10 cellular contexts compared by ENCODE assay signal in the genomic region with DNA sequence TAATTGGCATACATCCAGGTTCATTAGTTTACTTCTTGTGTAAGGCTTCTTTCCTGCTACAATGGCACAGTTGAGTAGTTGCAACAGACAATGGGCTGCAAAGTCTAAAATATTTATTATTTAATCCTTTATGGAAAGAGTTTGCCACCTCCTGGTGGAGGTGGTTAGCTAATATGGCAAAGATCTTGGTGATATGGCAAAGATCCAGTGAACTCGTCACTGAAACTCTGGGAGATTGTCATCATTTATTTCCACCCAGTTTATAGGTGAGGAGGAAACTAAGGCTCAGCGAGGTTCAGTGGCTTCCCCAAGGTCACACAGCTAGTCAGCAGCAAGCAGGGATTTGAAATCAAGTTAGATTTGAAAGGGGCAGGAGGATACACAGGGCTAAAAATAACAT. TPM values are rescaled to one million over a fixed set of nuclear protein-coding genes. Genes with fewer than 3 reads are reported as not detected.
A peak's percentile ranks its signal among the peaks of the same experiment; 100 is the strongest.
DNase-seq lines count a peak whose midpoint lies in the region; ATAC-seq and TF ChIP-seq lines count a peak whose summit lies in the region.
"Had no signal": no experiment of that assay in that cellular context is flagged by ENCODE, and none has a peak within 500 bp of the region (broad histone marks: within the 10 kb centered on the region; RNA-seq: fewer than 3 reads in every experiment).

No MANE protein-coding gene starts in this region.

- H3K27ac Mint-ChIP-seq in activated naive CD8-positive, alpha-beta T cell: peak overlapping the region; percentile 2
- H3K27ac Mint-ChIP-seq in activated naive CD8-positive, alpha-beta T cell treated with anti-CD3 and anti-CD28 coated beads for 36 hours: no peak overlapping the region
- H3K27ac Mint-ChIP-seq in T-cell: no peak overlapping the region

- no peaks in the 10 kb centered on the region for H3K36me3 Mint-ChIP-seq in activated naive CD8-positive, alpha-beta T cell
- no peaks in the 10 kb centered on the region for H3K36me3 Mint-ChIP-seq in activated naive CD8-positive, alpha-beta T cell treated with anti-CD3 and anti-CD28 coated beads for 36 hours
- no peaks in the 10 kb centered on the region for H3K36me3 Mint-ChIP-seq in T-cell

- TF ChIP-seq EP300 in tibial nerve (IDR thresholded peaks at IDR 0.05): no peak

- H3K4me1 ChIP-seq in tibial nerve: peaks cover 0 to 7% (median 0%) of the 10 kb centered on the region in 4 donors

- no peak overlapping the region for H3K4me3 ChIP-seq in foreskin fibroblast (ENCODE audit: low read depth in 1 of 2, low read length in 2 of 2)
- H3K4me3 ChIP-seq in tibial nerve: no peak overlapping the region

- H3K27me3 ChIP-seq in tibial nerve: no peaks in the 10 kb centered on the region

- CTCF ChIA-PET in T-cell (lab: Charles Lee): interaction anchor here (0.8 to 2.1 kb wide), 12 partner anchors 9 to 88 kb away, joined by 3 to 26 read pairs (median 5); a partner anchor contains a TSS

- H3K27me3 Mint-ChIP-seq in activated naive CD8-positive, alpha-beta T cell: peaks cover 3% of the 10 kb centered on the region
- no peaks in the 10 kb centered on the region for H3K27me3 Mint-ChIP-seq in activated naive CD8-positive, alpha-beta T cell treated with anti-CD3 and anti-CD28 coated beads for 36 hours
- peaks cover 8 to 18% of the 10 kb centered on the region in 2 donors for H3K27me3 Mint-ChIP-seq in T-cell

- no peak overlapping the region for H3K4me3 Mint-ChIP-seq in activated naive CD8-positive, alpha-beta T cell
- H3K4me3 Mint-ChIP-seq in activated naive CD8-positive, alpha-beta T cell treated with anti-CD3 and anti-CD28 coated beads for 36 hours: no peak overlapping the region
- H3K4me3 Mint-ChIP-seq in T-cell: no peak overlapping the region

- peak; percentile 28 for TF ChIP-seq CTCF in foreskin fibroblast (IDR thresholded peaks at IDR 0.05; ENCODE audit: low read depth, low read length)
- peak; percentile 14 to 63 (median 32) for TF ChIP-seq CTCF in tibial nerve (IDR thresholded peaks at IDR 0.05)

- ATAC-seq in T-cell (replicated peaks in 1 of 4): peak; percentile 20 to 64 (median 52)

- no peaks in the 10 kb centered on the region for H3K9me3 Mint-ChIP-seq in activated naive CD8-positive, alpha-beta T cell (ENCODE audit: low read depth)
- H3K9me3 Mint-ChIP-seq in activated naive CD8-positive, alpha-beta T cell treated with anti-CD3 and anti-CD28 coated beads for 36 hours: no peaks in the 10 kb centered on the region
- no peaks in the 10 kb centered on the region for H3K9me3 Mint-ChIP-seq in T-cell

- DNase-seq in activated naive CD8-positive, alpha-beta T cell treated with anti-CD3 and anti-CD28 coated beads for 36 hours: no peak
- DNase-seq in T-cell: peak in 15 of 34 experiments; percentile 9 to 45 (median 30)
- peak in 1 of 2 donors; percentile 81 for DNase-seq in foreskin fibroblast
- DNase-seq in tibial nerve (ENCODE audit: low spot score in 2 of 2): peak in 1 of 2 donors; percentile 45
- DNase-seq in SIG-M5 (lab: John Stamatoyannopoulos, UW): no peak
- no peak for DNase-seq in NCI-H226
- DNase-seq in DMS53 treated with DMSO at 0.1 percent for 48 hours (lab: John Stamatoyannopoulos, UW; ENCODE audit: unreplicated experiment): no peak
- DNase-seq: activated T-cell treated with anti-CD3 and anti-CD28 coated beads for 4 hours, NCI-H526 treated with DMSO at 0.1 percent for 48 hours had no signal

- no peak for TF ChIP-seq POLR2A in tibial nerve (IDR thresholded peaks at IDR 0.05)

- no peaks in the 10 kb centered on the region for H3K36me3 ChIP-seq in tibial nerve

- POLR2A ChIA-PET in T-cell (lab: Charles Lee): no interaction called here

- WGBS in tibial nerve, 2 donors: 27 to 29% methylated on average over 2 of the region's 2 CpGs

- peaks cover 2% of the 10 kb centered on the region for H3K4me1 Mint-ChIP-seq in activated naive CD8-positive, alpha-beta T cell (ENCODE audit: low read depth)
- peaks cover 2% of the 10 kb centered on the region for H3K4me1 Mint-ChIP-seq in activated naive CD8-positive, alpha-beta T cell treated with anti-CD3 and anti-CD28 coated beads for 36 hours
- H3K4me1 Mint-ChIP-seq in T-cell: peaks cover 0 to 5% (median 4%) of the 10 kb centered on the region in 3 donors

- H3K9me3 ChIP-seq in tibial nerve: no peaks in the 10 kb centered on the region

- H3K27ac ChIP-seq in tibial nerve: no peak overlapping the region

RNA-seq across cellular contexts. Expression of a gene that starts 16.1 kb away (rescaled TPM):
- 10 to 100 TPM; 21.4 to 21.7 TPM for total RNA-seq in activated naive CD8-positive, alpha-beta T cell treated with anti-CD3 and anti-CD28 coated beads for 36 hours
- 10 to 100 TPM; 36.0 to 76.2 (median 37.7) TPM for total RNA-seq in T-cell
- 10 to 100 TPM in 2 of 4 donors, 1 to 10 TPM in 2; 3.6 to 19.2 (median 9.2) TPM for total RNA-seq in tibial nerve
